In genomic region chr22:33537059-33537458, GRCh38 we compare ENCODE assay signal across 15 cellular contexts.
A peak's percentile ranks its signal among the peaks of the same experiment; 100 is the strongest.
DNase-seq lines count a peak whose midpoint lies in the region; ATAC-seq and TF ChIP-seq lines count a peak whose summit lies in the region.
"Had no signal": no experiment of that assay in that cellular context is flagged by ENCODE, and none has a peak within 500 bp of the region (broad histone marks: within the 10 kb centered on the region; RNA-seq: fewer than 3 reads in every experiment).

No MANE protein-coding gene starts in this region.

- H3K36me3 ChIP-seq in gastroesophageal sphincter (no peaks in the 10 kb centered on the region), lower lobe of right lung (no peaks in the 10 kb centered on the region), suprapubic skin (no peaks in the 10 kb centered on the region), endodermal cell (ENCODE audit: control insufficient read depth, insufficient read depth, low read length) (no peaks in the 10 kb centered on the region)
- H3K36me3 ChIP-seq: HAP-1 had no signal

- H3K27ac ChIP-seq in gastroesophageal sphincter (peak overlapping the region in 3 of 4 donors; percentile 4 to 61 (median 14)), lower lobe of right lung (peak overlapping the region; percentile 54), suprapubic skin (peak overlapping the region; percentile 46), endodermal cell (ENCODE audit: low read depth, low read length) (no peak overlapping the region)

- TF ChIP-seq POLR2A in gastroesophageal sphincter (IDR thresholded peaks at IDR 0.05) (no peak), suprapubic skin (IDR thresholded peaks at IDR 0.05) (no peak)

- WGBS in gastroesophageal sphincter (ENCODE audit: low coverage in 1 of 2), 2 donors = 77% methylated on average over 5 to 9 of the region's 9 CpGs
- WGBS in suprapubic skin = 83% methylated on average over 9 of the region's 9 CpGs
- 91 to 100% methylated on average over 4 to 9 of the region's 9 CpGs for WGBS in endodermal cell (ENCODE audit: insufficient coverage in 1 of 2, insufficient read length in 1 of 2), 2 experiments

- no peak for ATAC-seq in gastroesophageal sphincter
- no peak for ATAC-seq in lower lobe of right lung
- ATAC-seq: CD8-positive, alpha-beta T cell; HepG2 had no signal

- H3K4me3 ChIP-seq in gastroesophageal sphincter = no peak overlapping the region
- no peak overlapping the region for H3K4me3 ChIP-seq in lower lobe of right lung
- no peak overlapping the region for H3K4me3 ChIP-seq in suprapubic skin
- no peak overlapping the region for H3K4me3 ChIP-seq in endodermal cell (ENCODE audit: low read length)
- H3K4me3 ChIP-seq: HAP-1 had no signal

- no peaks in the 10 kb centered on the region for H3K9me3 ChIP-seq in gastroesophageal sphincter
- H3K9me3 ChIP-seq in lower lobe of right lung = no peaks in the 10 kb centered on the region
- H3K9me3 ChIP-seq in suprapubic skin = no peaks in the 10 kb centered on the region
- no peaks in the 10 kb centered on the region for H3K9me3 ChIP-seq in endodermal cell (ENCODE audit: control insufficient read depth, low read length)
- H3K9me3 ChIP-seq: HAP-1 had no signal

- no peaks in the 10 kb centered on the region for H3K27me3 Mint-ChIP-seq in IgD-negative memory B cell
- peaks cover 27% of the 10 kb centered on the region for H3K27me3 Mint-ChIP-seq in endodermal cell (ENCODE audit: insufficient read depth)

- H3K4me3 Mint-ChIP-seq in IgD-negative memory B cell (peak overlapping the region in 1 of 4 donors; percentile 32), endodermal cell (no peak overlapping the region)
- H3K4me3 Mint-ChIP-seq: CD14-positive monocyte; CD8-positive, alpha-beta T cell had no signal

- H3K4me1 ChIP-seq in gastroesophageal sphincter (peaks cover 0 to 51% (median 19%) of the 10 kb centered on the region in 3 donors), lower lobe of right lung (peaks cover 29% of the 10 kb centered on the region), suprapubic skin (peaks cover 25% of the 10 kb centered on the region), endodermal cell (ENCODE audit: control insufficient read depth, insufficient read depth, low read length) (peaks cover 11% of the 10 kb centered on the region)
- H3K4me1 ChIP-seq: HAP-1 had no signal

- no peaks in the 10 kb centered on the region for H3K9me3 Mint-ChIP-seq in IgD-negative memory B cell
- no peaks in the 10 kb centered on the region for H3K9me3 Mint-ChIP-seq in endodermal cell
- H3K9me3 Mint-ChIP-seq: CD8-positive, alpha-beta T cell had no signal

- TF ChIP-seq CTCF in gastroesophageal sphincter (IDR thresholded peaks at IDR 0.05) (no peak), lower lobe of right lung (IDR thresholded peaks at IDR 0.05) (no peak), suprapubic skin (IDR thresholded peaks at IDR 0.05) (no peak), endodermal cell (conservative IDR thresholded peaks at IDR 0.05) (no peak)

- H3K4me1 Mint-ChIP-seq in IgD-negative memory B cell (peaks cover 8 to 11% (median 9%) of the 10 kb centered on the region in 3 donors), endodermal cell (peaks cover 25% of the 10 kb centered on the region)
- H3K4me1 Mint-ChIP-seq: CD14-positive monocyte had no signal

- no peak overlapping the region for H3K9ac ChIP-seq in endodermal cell (ENCODE audit: extremely low read depth, low read length, poor library complexity, severe bottlenecking)

- intact Hi-C loops in lower lobe of right lung (cut with DNase I) = no loop called here

- DNase-seq in lower lobe of right lung (no peak), suprapubic skin (ENCODE audit: low spot score in 2 of 2) (no peak), LoVo (ENCODE audit: low spot score) (no peak), Kasumi-1 (lab: John Stamatoyannopoulos, UW) (no peak), endodermal cell (no peak)
- DNase-seq: CD8-positive, alpha-beta T cell; COR-L47; DMS153; DND-41; GDM1 had no signal

- H3K36me3 Mint-ChIP-seq in IgD-negative memory B cell (peaks cover 11% of the 10 kb centered on the region), endodermal cell (ENCODE audit: low read depth) (no peaks in the 10 kb centered on the region)
- H3K36me3 Mint-ChIP-seq: CD14-positive monocyte; CD8-positive, alpha-beta T cell had no signal

- no peaks in the 10 kb centered on the region for H3K27me3 ChIP-seq in gastroesophageal sphincter
- H3K27me3 ChIP-seq in lower lobe of right lung (ENCODE audit: low read depth) = no peaks in the 10 kb centered on the region
- no peaks in the 10 kb centered on the region for H3K27me3 ChIP-seq in suprapubic skin
- H3K27me3 ChIP-seq in endodermal cell (ENCODE audit: control insufficient read depth, insufficient read depth, low read length, poor library complexity, severe bottlenecking) = no peaks in the 10 kb centered on the region

- TF ChIP-seq EP300 in gastroesophageal sphincter (IDR thresholded peaks at IDR 0.05) (no peak), suprapubic skin (IDR thresholded peaks at IDR 0.05) (no peak)

- peak overlapping the region in 2 of 3 donors; percentile 26 to 73 for H3K27ac Mint-ChIP-seq in IgD-negative memory B cell
- no peak overlapping the region for H3K27ac Mint-ChIP-seq in endodermal cell
- H3K27ac Mint-ChIP-seq: CD14-positive monocyte; CD8-positive, alpha-beta T cell had no signal
